Comparison of ENCODE assay signal across 26 cellular contexts in genomic region chr5:104659497-104659896, GRCh38.
"Had no signal": no experiment of that assay in that cellular context is flagged by ENCODE, and none has a peak within 500 bp of the region (broad histone marks: within the 10 kb centered on the region; RNA-seq: fewer than 3 reads in every experiment).

No MANE protein-coding gene starts in this region.

- DNase-seq: hippocampal formation; left ventricle myocardium inferior; mesendoderm; naive B cell; natural killer cell; nephron progenitor cell; occipital lobe; psoas muscle; right lobe of liver; stimulated activated CD4-positive, alpha-beta T cell treated with anti-CD3 and anti-CD28 coated beads, Interleukin-1b, Interleukin-23, amount 100 ng/mL, for 48 hours; stimulated activated CD4-positive, alpha-beta T cell treated with anti-CD3 and anti-CD28 coated beads, Interleukin-4, amount 100 ng/mL, for 1 hour; stimulated activated naive B cell treated with anti-CD40 and anti-IgM and Interleukin-4, amounts not matched to agents 10 μg/mL and 1 μg/mL and 100 μg/mL, for 72 hours; stimulated activated naive CD8-positive, alpha-beta T cell treated with anti-CD3 and anti-CD28 coated beads, Interleukin-15, Interleukin-2, amounts not matched to agents 100 U/mL and 50 U/mL, for 24 hours; stomach; testis; thyroid gland; transverse colon; upper lobe of left lung had no signal

- H3K79me2 ChIP-seq: parathyroid adenoma had no signal

- H3K4me3 ChIP-seq: left ventricle myocardium inferior, lung, neural progenitor cell, psoas muscle, right lobe of liver, smooth muscle cell, stomach, testis, thyroid gland, transverse colon, upper lobe of left lung, vagina had no signal

- H3K27me3 Mint-ChIP-seq: naive B cell; stimulated activated naive B cell treated with anti-CD40 and anti-IgM and Interleukin-4, amounts not matched to agents 10 μg/mL and 1 μg/mL and 100 μg/mL, for 72 hours had no signal

- H3K27me3 ChIP-seq: neural progenitor cell, neutrophil, right lobe of liver, stomach, testis, thyroid gland, transverse colon, upper lobe of left lung, vagina had no signal

- H3K9ac ChIP-seq: neural progenitor cell, parathyroid adenoma had no signal

- H2AFZ ChIP-seq: neural progenitor cell, parathyroid adenoma had no signal

- H3K36me3 ChIP-seq: left ventricle myocardium inferior, neural progenitor cell, neutrophil, right lobe of liver, stomach, thyroid gland, transverse colon, upper lobe of left lung, vagina had no signal

- H3K4me2 ChIP-seq: neural progenitor cell, smooth muscle cell had no signal

- H3K4me1 ChIP-seq: left ventricle myocardium inferior, neural progenitor cell, parathyroid adenoma, psoas muscle, right lobe of liver, stomach, testis, thyroid gland, transverse colon, upper lobe of left lung, vagina had no signal

- H3K27ac ChIP-seq: left ventricle myocardium inferior, neural progenitor cell, neutrophil, parathyroid adenoma, psoas muscle, right lobe of liver, stomach, testis, thyroid gland, transverse colon, upper lobe of left lung, vagina had no signal

- H3K4me1 Mint-ChIP-seq: naive B cell; natural killer cell; nephron progenitor cell; neural progenitor cell; stimulated activated naive B cell treated with anti-CD40 and anti-IgM and Interleukin-4, amounts not matched to agents 10 μg/mL and 1 μg/mL and 100 μg/mL, for 72 hours had no signal

- ATAC-seq: natural killer cell; psoas muscle; right lobe of liver; stimulated activated naive B cell treated with anti-CD40 and anti-IgM and Interleukin-4, amounts not matched to agents 10 μg/mL and 1 μg/mL and 100 μg/mL, for 72 hours; stimulated activated naive CD8-positive, alpha-beta T cell treated with anti-CD3 and anti-CD28 coated beads, Interleukin-15, Interleukin-2, amounts not matched to agents 100 U/mL and 50 U/mL, for 24 hours had no signal

- FAIRE-seq: keratinocyte had no signal

- H3K36me3 Mint-ChIP-seq: mesothelial cell of epicardium; naive B cell; neural progenitor cell; stimulated activated naive B cell treated with anti-CD40 and anti-IgM and Interleukin-4, amounts not matched to agents 10 μg/mL and 1 μg/mL and 100 μg/mL, for 72 hours had no signal

- H3K27ac Mint-ChIP-seq: mesothelial cell of epicardium; naive B cell; natural killer cell; nephron progenitor cell; neural progenitor cell; stimulated activated naive B cell treated with anti-CD40 and anti-IgM and Interleukin-4, amounts not matched to agents 10 μg/mL and 1 μg/mL and 100 μg/mL, for 72 hours had no signal

- H3K9me3 ChIP-seq: neutrophil, psoas muscle, right lobe of liver, testis, thyroid gland, transverse colon, upper lobe of left lung, vagina had no signal

- H3K4me3 Mint-ChIP-seq: mesothelial cell of epicardium; naive B cell; natural killer cell; nephron progenitor cell; neural progenitor cell; stimulated activated naive B cell treated with anti-CD40 and anti-IgM and Interleukin-4, amounts not matched to agents 10 μg/mL and 1 μg/mL and 100 μg/mL, for 72 hours had no signal
